In the genomic region with DNA sequence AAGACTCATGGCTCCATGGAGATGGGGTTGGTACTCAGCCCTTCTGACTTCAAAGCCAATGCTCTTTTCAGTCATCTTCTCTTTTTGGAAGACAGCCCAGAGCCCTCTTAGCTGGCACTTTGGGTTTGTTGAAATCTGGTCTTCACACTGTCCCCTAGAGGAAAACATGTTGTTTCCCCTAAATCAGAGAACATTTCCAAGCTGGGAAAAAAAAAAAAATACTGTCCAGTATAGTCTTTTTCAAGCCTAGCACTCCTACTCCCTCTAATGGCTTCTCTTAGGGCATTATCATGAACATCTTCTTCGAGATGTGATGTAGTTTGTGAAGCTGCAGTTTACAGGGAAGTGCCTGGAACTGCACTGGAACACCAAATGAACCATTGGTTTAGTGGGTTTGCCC, we compare ENCODE assay signal across 9 cellular contexts. TPM values are rescaled to one million over a fixed set of nuclear protein-coding genes. Genes with fewer than 3 reads are reported as not detected.
A peak's percentile ranks its signal among the peaks of the same experiment; 100 is the strongest.
DNase-seq lines count a peak whose midpoint lies in the region; ATAC-seq and TF ChIP-seq lines count a peak whose summit lies in the region.
"Had no signal": no experiment of that assay in that cellular context is flagged by ENCODE, and none has a peak within 500 bp of the region (broad histone marks: within the 10 kb centered on the region; RNA-seq: fewer than 3 reads in every experiment).

No MANE protein-coding gene starts in this region.

- no peak overlapping the region for H3K9ac ChIP-seq in HCT116 (ENCODE audit: low read length)

- RAD21 ChIA-PET in HCT116 (lab: Charles Lee; ENCODE audit: low non-redundant PET in 1 of 2, low total read pairs in 2 of 2, uncharacterized antibody in 2 of 2, unreplicated experiment in 2 of 2) = interaction anchor here in 1 of 2 experiments (0.8 kb wide), 1 partner anchor 66 kb away, joined by 3 read pairs; no protein-coding TSS in a partner anchor

- intact Hi-C loops in HCT116 (cut with micrococcal nuclease) = loop anchor here (1.0 kb wide), 1 partner anchor 68 kb away; no protein-coding TSS in a partner anchor

- POLR2A ChIA-PET in HCT116 (lab: Charles Lee) = no interaction called here

- peaks cover 8 to 25% of the 10 kb centered on the region in 2 experiments for H3K4me1 ChIP-seq in HCT116 (ENCODE audit: control insufficient read depth in 1 of 2, insufficient read depth in 2 of 2, low read length in 2 of 2)

- no peaks in the 10 kb centered on the region for H3K36me3 ChIP-seq in HCT116 (ENCODE audit: control insufficient read depth in 1 of 2, insufficient read depth in 2 of 2, low read length in 2 of 2)
- H3K36me3 ChIP-seq in kidney epithelial cell (ENCODE audit: control insufficient read depth, insufficient read depth, low read length) = no peaks in the 10 kb centered on the region

- TF ChIP-seq POLR2A in HCT116 (IDR thresholded peaks at IDR 0.05; ENCODE audit: borderline replicate concordance, extremely low read depth, insufficient read depth, insufficient read length) = no peak

- H3K27me3 ChIP-seq in HCT116 (ENCODE audit: insufficient read depth, low read length) (no peaks in the 10 kb centered on the region), kidney epithelial cell (ENCODE audit: control insufficient read depth, insufficient read depth, low read length) (no peaks in the 10 kb centered on the region)

- TF ChIP-seq CTCF in AG09309 (IDR thresholded peaks at IDR 0.05; ENCODE audit: control insufficient read depth, insufficient read depth, low read depth, low read length, missing control alignments) = peak; percentile 61
- peak; percentile 33 to 62 (median 51); a peak in 4 of 6 replicates for TF ChIP-seq CTCF in HCT116 (IDR thresholded peaks at IDR 0.05 in 2 of 3, conservative IDR thresholded peaks at IDR 0.05 in 1 of 3; ENCODE audit: borderline replicate concordance in 1 of 3, insufficient read depth in 1 of 3, low read depth in 2 of 3, low read length in 2 of 3)
- peak; percentile 19 for TF ChIP-seq CTCF in kidney epithelial cell (IDR thresholded peaks at IDR 0.05; ENCODE audit: insufficient read depth, low read length, poor library complexity, severe bottlenecking)

- H3K9me2 ChIP-seq in HCT116 (ENCODE audit: insufficient read depth) = no peaks in the 10 kb centered on the region

- CTCF ChIA-PET in HCT116 (lab: Charles Lee) = interaction anchor here (0.7 to 1.1 kb wide), 3 partner anchors 67 to 391 kb away, joined by 3 to 6 read pairs (median 5); no protein-coding TSS in a partner anchor

- H3K9me3 ChIP-seq in HCT116 (ENCODE audit: control insufficient read depth in 1 of 2, insufficient read depth in 1 of 2, low read depth in 1 of 2, low read length in 2 of 2) = no peaks in the 10 kb centered on the region
- H3K9me3 ChIP-seq in T-helper 17 cell (ENCODE audit: control insufficient read depth, low read length, poor library complexity, severe bottlenecking) = no peaks in the 10 kb centered on the region

- no peak overlapping the region for H2AFZ ChIP-seq in HCT116 (ENCODE audit: low read depth, low read length, poor library complexity, severe bottlenecking)

- H3K4me1 Mint-ChIP-seq in T-helper 17 cell = peaks cover 39% of the 10 kb centered on the region

- peak; percentile 47 for DNase-seq in AG09309 (ENCODE audit: low read depth)
- DNase-seq in HCT116 (ENCODE audit: low read depth, low spot score) = no peak
- peak; percentile 43 for DNase-seq in SW480 (ENCODE audit: low spot score)
- DNase-seq in kidney epithelial cell (ENCODE audit: low read depth) = no peak
- no peak for DNase-seq in germinal center (ENCODE audit: low spot score)
- DNase-seq in activated naive CD4-positive, alpha-beta T cell treated with Interleukin-2 at 50 U/mL for 16 hours = no peak
- DNase-seq in T-helper 17 cell = no peak
- DNase-seq: naive B cell had no signal

- H3K4me2 ChIP-seq in HCT116 (ENCODE audit: low read length) = no peak overlapping the region

- H3K4me3 Mint-ChIP-seq in T-helper 17 cell = no peak overlapping the region

- H3K4me3 ChIP-seq in AG09309 (ENCODE audit: control insufficient read depth, low read depth, low read length) (no peak overlapping the region), HCT116 (replicated peaks in 1 of 2; ENCODE audit: low read depth in 1 of 2, low read length in 2 of 2) (no peak overlapping the region), kidney epithelial cell (ENCODE audit: low read depth, low read length) (no peak overlapping the region)

- H3K27me3 Mint-ChIP-seq in T-helper 17 cell = peaks cover 25% of the 10 kb centered on the region

- no peaks in the 10 kb centered on the region for H4K20me1 ChIP-seq in HCT116 (ENCODE audit: insufficient read depth)

- no TSS peak for BruUV-seq in HCT116 (replicated peaks; lab: Mats Ljungman, UMichigan)

- H3K79me2 ChIP-seq in HCT116 (ENCODE audit: insufficient read depth, low read length) = peaks cover 19% of the 10 kb centered on the region

- no peak overlapping the region for H3K27ac Mint-ChIP-seq in T-helper 17 cell
- H3K27ac Mint-ChIP-seq: naive B cell had no signal

- no peak for ATAC-seq in HCT116
- no peak for ATAC-seq in T-helper 17 cell
- no peak for ATAC-seq in GM19395 (IDR thresholded peaks at IDR 0.05; ENCODE audit: unreplicated experiment)

- peaks cover 6% of the 10 kb centered on the region for H3K36me3 Mint-ChIP-seq in T-helper 17 cell (ENCODE audit: low read depth)
- H3K36me3 Mint-ChIP-seq: naive B cell had no signal

- H3K27ac ChIP-seq in HCT116 (ENCODE audit: low read depth, low read length) = no peak overlapping the region

- TF ChIP-seq RAD21 in HCT116 (IDR thresholded peaks at IDR 0.05; ENCODE audit: low read depth) = peak; percentile 55

TF ChIP-seq in HCT116, 20 proteins besides CTCF, POLR2A, EP300 and RAD21:
- no peak for TF ChIP-seq FOSL1 (IDR thresholded peaks at IDR 0.05; ENCODE audit: low read depth)

RNA-seq across cellular contexts. Expression of gene ZC3H14, which starts 3.0 kb away (rescaled TPM):
- total RNA-seq in HCT116 (2021; ENCODE audit: unreplicated experiment) (66.2 TPM), kidney epithelial cell (59.9 and 71.1 TPM in 2 replicates), T-helper 17 cell (10 to 100 TPM; 34.5 to 41.7 TPM)
- 55.5 and 62.1 TPM in 2 replicates for polyA plus RNA-seq in HCT116 (2012)

RNA-seq across cellular contexts. Expression of gene PTPN21, which starts 5.0 kb away (rescaled TPM):
- total RNA-seq in HCT116 (2021; ENCODE audit: unreplicated experiment) (7.6 TPM), kidney epithelial cell (12.5 and 13.1 TPM in 2 replicates), T-helper 17 cell (not detected)
- polyA plus RNA-seq in HCT116 (2012) = 2.8 and 3.1 TPM in 2 replicates

Comparison
In these comparisons a context has a peak if more than half of its experiments do, and no peak if none do; other contexts are left out.
1. DNase-seq: peak in AG09309 (single experiment) and SW480 (single experiment); none in HCT116 (single experiment), kidney epithelial cell (single experiment), germinal center (single experiment), activated naive CD4-positive, alpha-beta T cell treated with Interleukin-2 at 50 U/mL for 16 hours (single experiment) and T-helper 17 cell (0 of 3).
2. Peak in every context shown above with its lines, with median percentiles within 50 percentile points of each other: CTCF ChIP-seq.